13 cellular contexts compared by ENCODE assay signal in genomic region chr19:16117594-16118033, GRCh38. TPM values are rescaled to one million over a fixed set of nuclear protein-coding genes. Genes with fewer than 3 reads are reported as not detected.
DNase-seq lines count a peak whose midpoint lies in the region; ATAC-seq, FAIRE-seq and TF ChIP-seq lines count a peak whose summit lies in the region.
"Had no signal": no experiment of that assay in that cellular context is flagged by ENCODE, and none has a peak within 500 bp of the region (broad histone marks: within the 10 kb centered on the region; RNA-seq: fewer than 3 reads in every experiment).

No MANE protein-coding gene starts in this region.

- TF ChIP-seq CTCF in AG04450 (IDR thresholded peaks at IDR 0.05; ENCODE audit: low read depth, low read length) = 0 out of 2 replicates have a peak, but pooled peaks have one; percentile 5
- TF ChIP-seq CTCF in glutamatergic neuron (IDR thresholded peaks at IDR 0.05; ENCODE audit: partially characterized antibody, unreplicated experiment) = no peak

- DNase-seq in AG04450 (ENCODE audit: low read depth, low spot score) (no peak), GM18507 (ENCODE audit: extremely low spot score, insufficient read length, low read depth) (no peak), glutamatergic neuron (no peak), DMS153 treated with DMSO at 0.1 percent for 48 hours (lab: John Stamatoyannopoulos, UW; ENCODE audit: unreplicated experiment) (no peak), NCI-H526 treated with DMSO at 0.1 percent for 48 hours (lab: John Stamatoyannopoulos, UW) (no peak)
- DNase-seq: NCI-H1417; stimulated activated CD4-positive, alpha-beta T cell treated with anti-CD3 and anti-CD28 coated beads, Interleukin-4, amount 100 ng/mL, for 1 hour had no signal

- no peak overlapping the region for H3K4me3 ChIP-seq in AG04450 (ENCODE audit: low read depth, low read length)

- no peaks in the 10 kb centered on the region for H3K9me3 ChIP-seq in AG04450 (ENCODE audit: control insufficient read depth, insufficient read depth, low read length)

- no peak overlapping the region for H3K27ac ChIP-seq in AG04450 (ENCODE audit: low read depth, low read length)

- no peaks in the 10 kb centered on the region for H3K4me1 Mint-ChIP-seq in glutamatergic neuron (ENCODE audit: low read depth, unreplicated experiment)

- POLR2A ChIA-PET in AG04450 (lab: Yijun Ruan, JAX) = no interaction called here

- H3K27ac Mint-ChIP-seq in glutamatergic neuron (ENCODE audit: unreplicated experiment) = peak overlapping the region; percentile 12

- no peaks in the 10 kb centered on the region for H3K27me3 ChIP-seq in AG04450 (ENCODE audit: control insufficient read depth, insufficient read depth, low read length)

- H3K9me3 Mint-ChIP-seq in glutamatergic neuron (ENCODE audit: unreplicated experiment) = peaks cover 3% of the 10 kb centered on the region

- H3K36me3 Mint-ChIP-seq in glutamatergic neuron (ENCODE audit: unreplicated experiment) = no peaks in the 10 kb centered on the region

- peak; percentile 80 for FAIRE-seq in GM18507 (lab: Jason Lieb, UNC)

- ATAC-seq in SK-N-SH treated with all-trans-retinoic acid at 6 μM for 48 hours = peak; percentile 18; the same call in 1 of the 3 replicates
- ATAC-seq in HG02678 (IDR thresholded peaks at IDR 0.05; ENCODE audit: unreplicated experiment) = no peak
- no peak for ATAC-seq in GM18502 (IDR thresholded peaks at IDR 0.05; ENCODE audit: poor library complexity, unreplicated experiment)

- H3K27me3 Mint-ChIP-seq in glutamatergic neuron (ENCODE audit: unreplicated experiment) = no peaks in the 10 kb centered on the region

- CTCF ChIA-PET in AG04450 (lab: Charles Lee) = no interaction called here

- no peak overlapping the region for H3K4me3 Mint-ChIP-seq in glutamatergic neuron (ENCODE audit: unreplicated experiment)

TF ChIP-seq in SK-N-SH treated with all-trans-retinoic acid at 6 μM for 48 hours, 23 proteins besides CTCF, POLR2A, EP300 and RAD21:
- TF ChIP-seq ZFP3 (CRISPR knock-in tag; IDR thresholded peaks at IDR 0.05) (no peak), SNAI2 (CRISPR knock-in tag; IDR thresholded peaks at IDR 0.05) (no peak), OSR1 (CRISPR knock-in tag; IDR thresholded peaks at IDR 0.05) (no peak), ZNF565 (CRISPR knock-in tag; conservative IDR thresholded peaks at IDR 0.05; ENCODE audit: low read depth) (no peak), TCF4 (CRISPR knock-in tag; IDR thresholded peaks at IDR 0.05; ENCODE audit: borderline replicate concordance) (no peak), CSRNP3 (CRISPR knock-in tag; IDR thresholded peaks at IDR 0.05) (no peak), ARNTL (CRISPR knock-in tag; IDR thresholded peaks at IDR 0.05; ENCODE audit: borderline replicate concordance, low read depth) (no peak), RARB (CRISPR knock-in tag; IDR thresholded peaks at IDR 0.05) (no peak), CREB5 (CRISPR knock-in tag; IDR thresholded peaks at IDR 0.05; ENCODE audit: low read depth) (no peak), TOX (CRISPR knock-in tag; IDR thresholded peaks at IDR 0.05; ENCODE audit: borderline replicate concordance) (no peak), ZNF70 (CRISPR knock-in tag; IDR thresholded peaks at IDR 0.05) (no peak), ZNF8 (CRISPR knock-in tag; IDR thresholded peaks at IDR 0.05) (no peak)
- TF ChIP-seq, protein P1, sequence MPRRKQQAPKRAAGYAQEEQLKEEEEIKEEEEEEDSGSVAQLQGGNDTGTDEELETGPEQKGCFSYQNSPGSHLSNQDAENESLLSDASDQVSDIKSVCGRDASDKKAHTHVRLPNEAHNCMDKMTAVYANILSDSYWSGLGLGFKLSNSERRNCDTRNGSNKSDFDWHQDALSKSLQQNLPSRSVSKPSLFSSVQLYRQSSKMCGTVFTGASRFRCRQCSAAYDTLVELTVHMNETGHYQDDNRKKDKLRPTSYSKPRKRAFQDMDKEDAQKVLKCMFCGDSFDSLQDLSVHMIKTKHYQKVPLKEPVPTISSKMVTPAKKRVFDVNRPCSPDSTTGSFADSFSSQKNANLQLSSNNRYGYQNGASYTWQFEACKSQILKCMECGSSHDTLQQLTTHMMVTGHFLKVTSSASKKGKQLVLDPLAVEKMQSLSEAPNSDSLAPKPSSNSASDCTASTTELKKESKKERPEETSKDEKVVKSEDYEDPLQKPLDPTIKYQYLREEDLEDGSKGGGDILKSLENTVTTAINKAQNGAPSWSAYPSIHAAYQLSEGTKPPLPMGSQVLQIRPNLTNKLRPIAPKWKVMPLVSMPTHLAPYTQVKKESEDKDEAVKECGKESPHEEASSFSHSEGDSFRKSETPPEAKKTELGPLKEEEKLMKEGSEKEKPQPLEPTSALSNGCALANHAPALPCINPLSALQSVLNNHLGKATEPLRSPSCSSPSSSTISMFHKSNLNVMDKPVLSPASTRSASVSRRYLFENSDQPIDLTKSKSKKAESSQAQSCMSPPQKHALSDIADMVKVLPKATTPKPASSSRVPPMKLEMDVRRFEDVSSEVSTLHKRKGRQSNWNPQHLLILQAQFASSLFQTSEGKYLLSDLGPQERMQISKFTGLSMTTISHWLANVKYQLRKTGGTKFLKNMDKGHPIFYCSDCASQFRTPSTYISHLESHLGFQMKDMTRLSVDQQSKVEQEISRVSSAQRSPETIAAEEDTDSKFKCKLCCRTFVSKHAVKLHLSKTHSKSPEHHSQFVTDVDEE (CRISPR knock-in tag; IDR thresholded peaks at IDR 0.05) = no peak
TF ChIP-seq in SK-N-SH treated with all-trans-retinoic acid at 6 μM for 48 hours: peak in this region for 0.

RNA-seq across cellular contexts. Expression of gene RAB8A, which starts 5.9 kb away (rescaled TPM):
- 107 and 109 TPM in 2 replicates for polyA plus RNA-seq in AG04450 (2011; rRNA removed)
- polyA minus RNA-seq in AG04450 (2011; rRNA and poly(A)+ RNA removed) = 149 and 157 TPM in 2 replicates
- total RNA-seq in glutamatergic neuron (ENCODE audit: unreplicated experiment) = 58.9 TPM

RNA-seq across cellular contexts. Expression of gene HSH2D, which starts 25.9 kb away (rescaled TPM):
- not detected in 2 replicates for polyA plus RNA-seq in AG04450 (2011; rRNA removed)
- not detected in 2 replicates for polyA minus RNA-seq in AG04450 (2011; rRNA and poly(A)+ RNA removed)
- total RNA-seq in glutamatergic neuron (ENCODE audit: unreplicated experiment) = not detected
- polyA plus RNA-seq: BJ had no signal

RNA-seq across cellular contexts. Expression of gene TPM4, which starts 41.3 kb away (rescaled TPM):
- polyA plus RNA-seq in AG04450 (2011; rRNA removed) = 1,635 and 2,058 TPM in 2 replicates
- polyA minus RNA-seq in AG04450 (2011; rRNA and poly(A)+ RNA removed) = 838 and 1,049 TPM in 2 replicates
- total RNA-seq in glutamatergic neuron (ENCODE audit: unreplicated experiment) = 310 TPM

RNA-seq across cellular contexts. Expression of gene CIB3, which starts 55.7 kb away (rescaled TPM):
- not detected in 2 replicates for polyA plus RNA-seq in AG04450 (2011; rRNA removed)
- not detected in 2 replicates for polyA minus RNA-seq in AG04450 (2011; rRNA and poly(A)+ RNA removed)
- not detected for total RNA-seq in glutamatergic neuron (ENCODE audit: unreplicated experiment)
- total RNA-seq: mononuclear cell; T-helper 1 cell treated with Interleukin-12 subunit alpha and Interleukin-12 subunit beta and Interleukin-4 antibody, amounts not matched to agents 30 ng/mL and 1 ng/mL, for 36 hours had no signal
- polyA plus RNA-seq: BJ had no signal
